In the genomic region with DNA sequence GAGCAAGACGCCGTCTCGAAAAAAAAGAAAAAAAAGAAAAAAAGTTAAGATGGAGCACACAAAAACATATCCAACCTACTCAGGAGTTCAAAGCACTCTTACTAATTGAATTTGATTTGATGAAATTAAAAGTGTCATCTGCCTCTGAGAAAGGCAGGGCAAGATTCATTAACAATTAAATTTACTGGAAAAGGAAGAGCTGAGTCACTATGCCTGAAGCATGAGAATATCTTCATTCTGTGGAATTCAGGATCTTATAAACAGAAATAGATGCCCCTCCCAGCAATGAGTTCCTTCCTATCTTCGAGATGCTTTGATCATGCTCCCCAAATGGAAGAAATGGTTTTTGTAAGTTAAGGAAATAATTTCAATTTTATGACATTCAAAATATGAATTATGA, we compare ENCODE assay signal across 11 cellular contexts.
"Had no signal": no experiment of that assay in that cellular context is flagged by ENCODE, and none has a peak within 500 bp of the region (broad histone marks: within the 10 kb centered on the region; RNA-seq: fewer than 3 reads in every experiment).

No MANE protein-coding gene starts in this region.

- H3K27me3 ChIP-seq: dorsolateral prefrontal cortex, esophagus muscularis mucosa, gastrocnemius medialis, heart right ventricle had no signal

- H3K4me3 ChIP-seq: dorsolateral prefrontal cortex, esophagus muscularis mucosa, gastrocnemius medialis, heart right ventricle had no signal

- H3K27ac ChIP-seq: dorsolateral prefrontal cortex, esophagus muscularis mucosa, gastrocnemius medialis, heart right ventricle had no signal

- H3K9me3 ChIP-seq: esophagus muscularis mucosa, gastrocnemius medialis, heart right ventricle had no signal

- H3K4me1 ChIP-seq: esophagus muscularis mucosa, gastrocnemius medialis had no signal

- ATAC-seq: activated naive CD4-positive, alpha-beta T cell treated with anti-CD3 and anti-CD28 coated beads, Interleukin-2, amount 50 U/mL, for 72 hours; activated T-cell treated with anti-CD3 and anti-CD28 coated beads, Interleukin-2, amount 50 U/mL, for 4 hours; gastrocnemius medialis had no signal

- DNase-seq: activated CD4-positive, alpha-beta memory T cell treated with anti-CD3 and anti-CD28 coated beads for 36 hours; activated CD4-positive, alpha-beta T cell treated with anti-CD3 and anti-CD28 coated beads for 1 hour; activated effector memory CD4-positive, alpha-beta T cell treated with anti-CD3 and anti-CD28 coated beads, Interleukin-2, amount 50 U/mL, for 16 hours; activated T-cell treated with anti-CD3 and anti-CD28 coated beads, Interleukin-2, amount 50 U/mL, for 4 hours; anterior cingulate cortex; dorsolateral prefrontal cortex; gastrocnemius medialis; heart right ventricle; stimulated activated CD4-positive, alpha-beta T cell treated with anti-CD3 and anti-CD28 coated beads, Interleukin-4, amount 100 ng/mL, for 1 hour had no signal

- H3K36me3 ChIP-seq: esophagus muscularis mucosa, gastrocnemius medialis, heart right ventricle had no signal
